23 cellular contexts compared by ENCODE assay signal in the genomic region with DNA sequence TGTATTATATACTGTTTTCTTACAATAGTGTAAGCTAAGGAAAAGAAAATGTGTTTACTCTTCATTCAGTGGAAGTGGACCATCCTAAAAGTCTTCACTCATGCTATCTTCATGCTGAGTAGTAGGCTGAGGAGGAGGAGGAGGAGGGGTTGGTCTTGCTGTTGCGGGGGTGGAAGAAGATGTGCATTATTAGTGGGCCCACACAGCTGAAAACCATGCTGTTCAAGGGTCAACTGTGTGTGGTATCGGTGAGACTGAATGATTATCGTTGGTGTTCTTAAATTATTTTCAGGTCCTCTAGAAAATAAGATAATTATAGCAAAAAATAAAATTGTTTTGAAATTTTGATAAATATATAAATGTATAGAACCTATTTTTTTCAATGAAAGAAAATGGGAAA.
"Had no signal": no experiment of that assay in that cellular context is flagged by ENCODE, and none has a peak within 500 bp of the region (broad histone marks: within the 10 kb centered on the region; RNA-seq: fewer than 3 reads in every experiment).

No MANE protein-coding gene starts in this region.

- H3K27me3 ChIP-seq: esophagus squamous epithelium, gastrocnemius medialis, heart right ventricle, left lung had no signal

- H3K4me1 ChIP-seq: esophagus squamous epithelium, gastrocnemius medialis had no signal

- H3K27me3 Mint-ChIP-seq: dendritic cell treated with granulocyte-macrophage colony-stimulating factor and Interleukin-4, amounts not matched to agents 40 ng/mL and 50 ng/mL, for 4 days; effector memory CD8-positive, alpha-beta T cell; naive B cell; naive thymus-derived CD8-positive, alpha-beta T cell had no signal

- H3K9me3 Mint-ChIP-seq: dendritic cell treated with granulocyte-macrophage colony-stimulating factor and Interleukin-4, amounts not matched to agents 40 ng/mL and 50 ng/mL, for 4 days; effector memory CD8-positive, alpha-beta T cell; endodermal cell; mesothelial cell of epicardium; naive B cell; naive thymus-derived CD8-positive, alpha-beta T cell had no signal

- H3K27ac Mint-ChIP-seq: dendritic cell treated with granulocyte-macrophage colony-stimulating factor and Interleukin-4, amounts not matched to agents 40 ng/mL and 50 ng/mL, for 4 days; effector memory CD8-positive, alpha-beta T cell; endodermal cell; mesothelial cell of epicardium; naive B cell had no signal

- H3K9me3 ChIP-seq: esophagus squamous epithelium, gastrocnemius medialis, heart right ventricle, left lung, lower lobe of right lung, mucosa of descending colon had no signal

- H3K4me3 ChIP-seq: esophagus squamous epithelium, gastrocnemius medialis, heart right ventricle, left lung, lower lobe of right lung, mucosa of descending colon had no signal

- H3K27ac ChIP-seq: esophagus squamous epithelium, gastrocnemius medialis, heart right ventricle, left lung, lower lobe of right lung had no signal

- DNase-seq: cortex of kidney; effector CD8-positive, alpha-beta T cell; effector memory CD8-positive, alpha-beta T cell; endodermal cell; erythroblast; esophagus squamous epithelium; foreskin fibroblast; foreskin melanocyte; gastrocnemius medialis; glutamatergic neuron; head of caudate nucleus; heart right ventricle; hippocampal formation; left cardiac atrium; left lung; left ventricle myocardium superior; lower lobe of right lung; mesenchymal stem cell; mucosa of descending colon; naive B cell; naive thymus-derived CD8-positive, alpha-beta T cell had no signal

- H3K4me3 Mint-ChIP-seq: dendritic cell treated with granulocyte-macrophage colony-stimulating factor and Interleukin-4, amounts not matched to agents 40 ng/mL and 50 ng/mL, for 4 days; effector memory CD8-positive, alpha-beta T cell; endodermal cell; mesothelial cell of epicardium; naive B cell; naive thymus-derived CD8-positive, alpha-beta T cell had no signal
